Comparison of ENCODE assay signal across 10 cellular contexts in genomic region chr10:124971276-124971675, GRCh38. TPM values are rescaled to one million over a fixed set of nuclear protein-coding genes. Genes with fewer than 3 reads are reported as not detected.
A peak's percentile ranks its signal among the peaks of the same experiment; 100 is the strongest.
DNase-seq lines count a peak whose midpoint lies in the region; ATAC-seq and TF ChIP-seq lines count a peak whose summit lies in the region.
"Had no signal": no experiment of that assay in that cellular context is flagged by ENCODE, and none has a peak within 500 bp of the region (broad histone marks: within the 10 kb centered on the region; RNA-seq: fewer than 3 reads in every experiment).

No MANE protein-coding gene starts in this region.

- 13 to 15% methylated on average over 2 of the region's 2 CpGs for WGBS in heart right ventricle, 2 donors
- WGBS in testis, 2 donors, result 18 to 27% methylated on average over 2 of the region's 2 CpGs

- H3K4me1 ChIP-seq in heart right ventricle, result peaks cover 4 to 46% (median 26%) of the 10 kb centered on the region in 9 donors
- H3K4me1 ChIP-seq in testis, result peaks cover 17% of the 10 kb centered on the region
- H3K4me1 ChIP-seq: A549 had no signal

- H3K27ac ChIP-seq in heart right ventricle (peak overlapping the region in 8 of 10 donors; percentile 4 to 60 (median 32)), testis (peak overlapping the region; percentile 43 to 75)
- H3K27ac ChIP-seq: A549 had no signal

- DNase-seq in activated T-cell treated with anti-CD3 and anti-CD28 coated beads, Interleukin-2, amount 50 U/mL, for 24 hours, result no peak
- no peak for DNase-seq in activated T-cell treated with anti-CD3 and anti-CD28 coated beads, Interleukin-2, amount 50 U/mL, for 48 hours
- no peak for DNase-seq in heart right ventricle
- no peak for DNase-seq in testis
- no peak for DNase-seq in NCI-H1694 (lab: John Stamatoyannopoulos, UW)
- DNase-seq in osteocyte (ENCODE audit: extremely low spot score, unreplicated experiment), result no peak
- DNase-seq in NK-92 (lab: John Stamatoyannopoulos, UW; ENCODE audit: unreplicated experiment), result no peak
- DNase-seq: NCI-H69 had no signal

- TF ChIP-seq POLR2A in testis (IDR thresholded peaks at IDR 0.05), result no peak

- H3K27ac Mint-ChIP-seq in activated T-cell treated with anti-CD3 and anti-CD28 coated beads, Interleukin-2, amount 50 U/mL, for 24 hours, result peak overlapping the region; percentile 58
- H3K27ac Mint-ChIP-seq in osteocyte (ENCODE audit: unreplicated experiment), result no peak overlapping the region

- H3K9me3 Mint-ChIP-seq in activated T-cell treated with anti-CD3 and anti-CD28 coated beads, Interleukin-2, amount 50 U/mL, for 24 hours, result no peaks in the 10 kb centered on the region
- no peaks in the 10 kb centered on the region for H3K9me3 Mint-ChIP-seq in osteocyte (ENCODE audit: unreplicated experiment)

- H3K9me3 ChIP-seq in heart right ventricle, result no peaks in the 10 kb centered on the region
- H3K9me3 ChIP-seq in testis, result no peaks in the 10 kb centered on the region
- H3K9me3 ChIP-seq: A549 had no signal

- H3K27me3 ChIP-seq in heart right ventricle (no peaks in the 10 kb centered on the region), testis (no peaks in the 10 kb centered on the region)

- no peak for TF ChIP-seq CTCF in heart right ventricle (IDR thresholded peaks at IDR 0.05)
- TF ChIP-seq CTCF in testis (IDR thresholded peaks at IDR 0.05), result no peak
- no peak for TF ChIP-seq CTCF in osteocyte (IDR thresholded peaks at IDR 0.05)

- peaks cover 37% of the 10 kb centered on the region for H3K4me1 Mint-ChIP-seq in activated T-cell treated with anti-CD3 and anti-CD28 coated beads, Interleukin-2, amount 50 U/mL, for 24 hours (ENCODE audit: low read depth)
- peaks cover 8% of the 10 kb centered on the region for H3K4me1 Mint-ChIP-seq in osteocyte (ENCODE audit: unreplicated experiment)

- H3K36me3 Mint-ChIP-seq in activated T-cell treated with anti-CD3 and anti-CD28 coated beads, Interleukin-2, amount 50 U/mL, for 24 hours (ENCODE audit: low read depth), result peaks cover 86% of the 10 kb centered on the region
- H3K36me3 Mint-ChIP-seq in osteocyte (ENCODE audit: unreplicated experiment), result peaks cover 42% of the 10 kb centered on the region

- intact Hi-C loops in heart right ventricle (cut with DNase I) (loop anchor here in 3 of 10 donors (10.0 kb wide), 2 partner anchors 46 to 56 kb away; no protein-coding TSS in a partner anchor), testis (cut with DNase I; ENCODE audit: low total_unique reads) (no loop called here)

- no peaks in the 10 kb centered on the region for H3K27me3 Mint-ChIP-seq in activated T-cell treated with anti-CD3 and anti-CD28 coated beads, Interleukin-2, amount 50 U/mL, for 24 hours
- no peaks in the 10 kb centered on the region for H3K27me3 Mint-ChIP-seq in osteocyte (ENCODE audit: unreplicated experiment)

- peaks cover 0 to 85% (median 11%) of the 10 kb centered on the region in 9 donors for H3K36me3 ChIP-seq in heart right ventricle
- no peaks in the 10 kb centered on the region for H3K36me3 ChIP-seq in testis (ENCODE audit: low read depth, missing control alignments)

- peak; percentile 44 for ATAC-seq in HG03108 (IDR thresholded peaks at IDR 0.05; ENCODE audit: unreplicated experiment)
- peak in 4 of 8 donors; percentile 48 to 65 (median 52) for ATAC-seq in heart right ventricle
- ATAC-seq: A549 had no signal

- no peak overlapping the region for H3K4me3 ChIP-seq in heart right ventricle
- H3K4me3 ChIP-seq in testis, result no peak overlapping the region
- H3K4me3 ChIP-seq: A549 had no signal

- H3K4me3 Mint-ChIP-seq in activated T-cell treated with anti-CD3 and anti-CD28 coated beads, Interleukin-2, amount 50 U/mL, for 24 hours, result no peak overlapping the region
- H3K4me3 Mint-ChIP-seq in osteocyte (ENCODE audit: unreplicated experiment), result no peak overlapping the region

RNA-seq across cellular contexts. Expression of gene ZRANB1, which starts 29.4 kb away (rescaled TPM):
- total RNA-seq in heart right ventricle (10 to 100 TPM; 21.5 to 33.2 (median 28.3) TPM), testis (10 to 100 TPM; 38.7 to 46.7 TPM), osteocyte (26.4 and 26.8 TPM in 2 replicates)
- polyA plus RNA-seq in heart right ventricle (10 to 100 TPM; 13.0 to 14.6 TPM), testis (ENCODE audit: insufficient read depth, low read depth, low replicate concordance) (37.9 TPM)
